8 cellular contexts compared by ENCODE assay signal in genomic region chr19:3698386-3698950, GRCh38. TPM values are rescaled to one million over a fixed set of nuclear protein-coding genes. Genes with fewer than 3 reads are reported as not detected.
DNase-seq lines count a peak whose midpoint lies in the region; ATAC-seq and TF ChIP-seq lines count a peak whose summit lies in the region.

No MANE protein-coding gene starts in this region.

- H3K27me3 ChIP-seq in PC-3 (ENCODE audit: low read length) (no peaks in the 10 kb centered on the region), esophagus muscularis mucosa (no peaks in the 10 kb centered on the region), gastrocnemius medialis (no peaks in the 10 kb centered on the region), MM.1S (replicated peaks; ENCODE audit: insufficient read depth, low read length) (no peaks in the 10 kb centered on the region; the same call in 1 of the 2 replicates)

- no peaks in the 10 kb centered on the region for H3K36me3 ChIP-seq in PC-3 (ENCODE audit: low read depth, low read length)
- peaks cover 0 to 13% (median 7%) of the 10 kb centered on the region in 4 donors for H3K36me3 ChIP-seq in esophagus muscularis mucosa
- no peaks in the 10 kb centered on the region for H3K36me3 ChIP-seq in gastrocnemius medialis
- no peaks in the 10 kb centered on the region for H3K36me3 ChIP-seq in MM.1S (replicated peaks; ENCODE audit: insufficient read depth, low read length)

- peak overlapping the region; percentile 31; the same call in 1 of the 2 replicates for H3K4me2 ChIP-seq in PC-3 (ENCODE audit: low read length)
- no peak overlapping the region for H3K4me2 ChIP-seq in MM.1S (ENCODE audit: low read depth, low read length)

- no peak for TF ChIP-seq POLR2A in esophagus muscularis mucosa (IDR thresholded peaks at IDR 0.05; ENCODE audit: low read depth)
- TF ChIP-seq POLR2A in gastrocnemius medialis (IDR thresholded peaks at IDR 0.05), result no peak

- peak; percentile 51 for DNase-seq in GM10248 (ENCODE audit: extremely low spot score)
- no peak for DNase-seq in PC-3
- DNase-seq in esophagus muscularis mucosa (ENCODE audit: extremely low spot score), result no peak
- no peak for DNase-seq in gastrocnemius medialis
- no peak for DNase-seq in NCI-H345 treated with DMSO at 0.1 percent for 48 hours (lab: John Stamatoyannopoulos, UW; ENCODE audit: unreplicated experiment)
- DNase-seq in KBM-7, result no peak
- DNase-seq in MM.1S, result no peak

- TF ChIP-seq CTCF in GM10248 (IDR thresholded peaks at IDR 0.05; ENCODE audit: control extremely low read depth, extremely low read depth, low read depth, missing control alignments) (no peak), PC-3 (conservative IDR thresholded peaks at IDR 0.05; ENCODE audit: low read depth, low read length) (no peak), esophagus muscularis mucosa (IDR thresholded peaks at IDR 0.05) (no peak), gastrocnemius medialis (IDR thresholded peaks at IDR 0.05 in 4 of 5, conservative IDR thresholded peaks at IDR 0.05 in 1 of 5) (no peak), MM.1S (IDR thresholded peaks at IDR 0.05; ENCODE audit: low read length) (no peak)

- H4K20me1 ChIP-seq in PC-3 (ENCODE audit: low read length) (no peaks in the 10 kb centered on the region), MM.1S (ENCODE audit: insufficient read depth, low read length) (peaks cover 4% of the 10 kb centered on the region; the same call in 1 of the 2 replicates)

- ATAC-seq in PC-3 (no peak), gastrocnemius medialis (no peak), GM21367 (IDR thresholded peaks at IDR 0.05; ENCODE audit: unreplicated experiment) (no peak)

- no peak overlapping the region for H3K27ac ChIP-seq in PC-3 (ENCODE audit: low read length)
- H3K27ac ChIP-seq in esophagus muscularis mucosa (replicated peaks in 1 of 4), result peak overlapping the region; percentile 93 to 99 (median 96)
- H3K27ac ChIP-seq in gastrocnemius medialis, result peak overlapping the region; percentile 76 to 83 (median 81)
- H3K27ac ChIP-seq in MM.1S (ENCODE audit: low read length), result no peak overlapping the region

- H3K9me2 ChIP-seq in PC-3 (replicated peaks; ENCODE audit: low read length) (no peaks in the 10 kb centered on the region), MM.1S (replicated peaks; ENCODE audit: insufficient read depth, low read length) (no peaks in the 10 kb centered on the region)

- in situ Hi-C loops in gastrocnemius medialis (cut with MboI; ENCODE audit: low sequenced_read_pairs in 4 of 4) (no loop called here), KBM-7 (cut with MboI; ENCODE audit: low pct_unique_long_range_greater_than_20kb, low sequenced_read_pairs) (no loop called here)

- CTCF ChIA-PET in GM10248 (lab: Yijun Ruan, JAX) (interaction anchor here (1.2 to 12.8 kb wide), 5 partner anchors 10 to 152 kb away, joined by 3 to 148 read pairs (median 3); no protein-coding TSS in a partner anchor), PC-3 (lab: Charles Lee) (no interaction called here)

- H3K4me1 ChIP-seq in PC-3 (ENCODE audit: insufficient read depth, low read length) (no peaks in the 10 kb centered on the region), esophagus muscularis mucosa (peaks cover 23 to 67% (median 59%) of the 10 kb centered on the region in 4 donors), gastrocnemius medialis (peaks cover 0 to 19% of the 10 kb centered on the region in 2 donors), MM.1S (ENCODE audit: low read length) (0 out of 2 replicates have a peak, but pooled peaks cover 4% of the 10 kb centered on the region)

- H3K79me2 ChIP-seq in PC-3 (ENCODE audit: low read length), result peaks cover 39% of the 10 kb centered on the region
- peaks cover 55% of the 10 kb centered on the region for H3K79me2 ChIP-seq in MM.1S (ENCODE audit: low read length)

- H3K9ac ChIP-seq in PC-3 (ENCODE audit: low read length), result no peak overlapping the region
- no peak overlapping the region for H3K9ac ChIP-seq in MM.1S (ENCODE audit: low read length)

- H3F3A ChIP-seq in PC-3 (ENCODE audit: low read length, unreplicated experiment) (no peaks in the 10 kb centered on the region), MM.1S (ENCODE audit: insufficient read depth, low read length) (no peaks in the 10 kb centered on the region)

- 69% methylated on average over 5 of the region's 12 CpGs for WGBS in esophagus muscularis mucosa

- no peak overlapping the region for H3K4me3 ChIP-seq in PC-3 (ENCODE audit: low read length)
- H3K4me3 ChIP-seq in esophagus muscularis mucosa, result peak overlapping the region; percentile 93 to 99 (median 96)
- H3K4me3 ChIP-seq in gastrocnemius medialis, result peak overlapping the region in 3 of 4 donors; percentile 59 to 66 (median 63)
- H3K4me3 ChIP-seq in MM.1S (ENCODE audit: low read length), result no peak overlapping the region

- intact Hi-C loops in PC-3 (cut with micrococcal nuclease) (no loop called here), esophagus muscularis mucosa (cut with DNase I) (no loop called here), gastrocnemius medialis (cut with DNase I; ENCODE audit: low total_unique reads) (no loop called here)

- H3K9me3 ChIP-seq in PC-3 (ENCODE audit: low read length) (no peaks in the 10 kb centered on the region), esophagus muscularis mucosa (no peaks in the 10 kb centered on the region), gastrocnemius medialis (no peaks in the 10 kb centered on the region), MM.1S (replicated peaks; ENCODE audit: insufficient read depth, low read length) (no peaks in the 10 kb centered on the region)

- TF ChIP-seq EP300 in esophagus muscularis mucosa (IDR thresholded peaks at IDR 0.05), result no peak

- BruUV-seq in PC-3 (replicated peaks; lab: Mats Ljungman, UMichigan), result no TSS peak

- H2AFZ ChIP-seq in PC-3 (ENCODE audit: low read length) (no peak overlapping the region), MM.1S (ENCODE audit: low read length) (no peak overlapping the region)

- POLR2A ChIA-PET in GM10248 (lab: Yijun Ruan, JAX), result no interaction called here
- POLR2A ChIA-PET in PC-3 (lab: Charles Lee; ENCODE audit: unreplicated experiment), result no interaction called here

RNA-seq across cellular contexts. Expression of gene PIP5K1C, which starts 1.8 kb away (rescaled TPM):
- 16.1 and 21.2 TPM in 2 replicates for total RNA-seq in PC-3 (2014; rRNA removed)
- 100 to 1,000 TPM in 2 of 4 donors, 10 to 100 TPM in 2; 73.2 to 180 (median 99.9) TPM for total RNA-seq in esophagus muscularis mucosa
- 10 to 100 TPM in 3 of 4 donors, 1 to 10 TPM in 1; 8.2 to 18.0 (median 17.3) TPM for total RNA-seq in gastrocnemius medialis

RNA-seq across cellular contexts. Expression of gene TJP3, which starts 9.7 kb away (rescaled TPM):
- 11.7 and 14.3 TPM in 2 replicates for total RNA-seq in PC-3 (2014; rRNA removed)
- total RNA-seq in esophagus muscularis mucosa, result 1 to 10 TPM in 1 of 4 donors, under 1 TPM in 2, not detected in 1; 0.06 to 4.2 (median 0.17) TPM
- total RNA-seq in gastrocnemius medialis, result 1 to 10 TPM in 3 of 4 donors, under 1 TPM in 1; 0.67 to 3.7 (median 1.7) TPM

Comparison
In these comparisons a context has a peak if more than half of its experiments do, and no peak if none do; other contexts are left out.
1. H3K27ac ChIP-seq: peak in esophagus muscularis mucosa (4 of 4) and gastrocnemius medialis (4 of 4); none in PC-3 (single experiment) and MM.1S (single experiment).
2. H3K4me3 ChIP-seq: peak in esophagus muscularis mucosa (4 of 4) and gastrocnemius medialis (3 of 4); none in PC-3 (single experiment) and MM.1S (single experiment).